In the genomic region with DNA sequence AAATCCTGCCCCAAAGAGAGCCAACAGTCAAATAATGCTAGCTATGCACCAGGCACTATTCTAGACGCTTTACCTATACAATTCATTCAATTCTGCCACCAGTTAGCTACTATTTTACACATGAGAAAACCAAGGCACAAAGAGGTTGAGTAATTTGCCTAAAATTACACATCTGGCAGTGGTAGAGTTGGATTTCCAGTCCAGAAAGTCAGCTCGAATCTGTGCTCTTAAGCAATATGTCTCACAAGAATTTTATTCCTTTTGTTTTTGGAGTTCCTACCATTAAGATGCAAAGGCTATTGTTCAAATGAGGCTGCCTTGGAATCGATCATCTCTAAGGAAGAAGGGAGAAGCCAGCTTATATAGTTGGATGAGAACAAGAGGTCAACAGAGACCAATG, we compare ENCODE assay signal across 18 cellular contexts.
"Had no signal": no experiment of that assay in that cellular context is flagged by ENCODE, and none has a peak within 500 bp of the region (broad histone marks: within the 10 kb centered on the region; RNA-seq: fewer than 3 reads in every experiment).

No MANE protein-coding gene starts in this region.

- H3K4me3 Mint-ChIP-seq: endodermal cell; natural killer cell treated with Interleukin-12 subunit alpha and Interleukin-12 subunit beta and Interleukin-15 and Interleukin-18, amount 100 ng/mL, for 72 hours; stimulated activated naive B cell treated with anti-CD40 and anti-IgM and Interleukin-4, amounts not matched to agents 10 μg/mL and 1 μg/mL and 100 μg/mL, for 72 hours had no signal

- H3K9me3 ChIP-seq: ascending aorta, breast epithelium, gastrocnemius medialis, thoracic aorta, upper lobe of left lung had no signal

- H3K27me3 ChIP-seq: ascending aorta, breast epithelium, gastrocnemius medialis, upper lobe of left lung had no signal

- H3K4me1 ChIP-seq: ascending aorta, breast epithelium, gastrocnemius medialis, parathyroid adenoma had no signal

- DNase-seq: activated gamma-delta T cell treated with Interleukin-2 at 50 U/mL for 16 hours; activated T-cell treated with anti-CD3 and anti-CD28 coated beads, Interleukin-2, amount 50 U/mL, for 1 hour; cortex of kidney; endodermal cell; gastrocnemius medialis; hypothalamus; small intestine; stimulated activated CD4-positive, alpha-beta T cell treated with anti-CD3 and anti-CD28 coated beads, Interleukin-15, amount 100 ng/mL, for 24 hours; stimulated activated naive B cell treated with anti-CD40 and anti-IgM and Interleukin-4, amounts not matched to agents 10 μg/mL and 1 μg/mL and 100 μg/mL, for 72 hours; T-helper 9 cell; upper lobe of left lung had no signal

- ATAC-seq: activated naive CD4-positive, alpha-beta T cell treated with anti-CD3 and anti-CD28 coated beads, Interleukin-2, amount 50 U/mL, for 72 hours; gastrocnemius medialis; natural killer cell treated with Interleukin-12 subunit alpha and Interleukin-12 subunit beta and Interleukin-15 and Interleukin-18, amount 100 ng/mL, for 72 hours; sciatic nerve; stimulated activated naive B cell treated with anti-CD40 and anti-IgM and Interleukin-4, amounts not matched to agents 10 μg/mL and 1 μg/mL and 100 μg/mL, for 72 hours had no signal

- H3K27ac Mint-ChIP-seq: activated naive CD4-positive, alpha-beta T cell treated with anti-CD3 and anti-CD28 coated beads, Interleukin-2, amount 50 U/mL, for 72 hours; endodermal cell; natural killer cell treated with Interleukin-12 subunit alpha and Interleukin-12 subunit beta and Interleukin-15 and Interleukin-18, amount 100 ng/mL, for 72 hours; stimulated activated naive B cell treated with anti-CD40 and anti-IgM and Interleukin-4, amounts not matched to agents 10 μg/mL and 1 μg/mL and 100 μg/mL, for 72 hours had no signal

- H3K9ac ChIP-seq: parathyroid adenoma had no signal

- H3K36me3 Mint-ChIP-seq: activated naive CD4-positive, alpha-beta T cell treated with anti-CD3 and anti-CD28 coated beads, Interleukin-2, amount 50 U/mL, for 72 hours; natural killer cell treated with Interleukin-12 subunit alpha and Interleukin-12 subunit beta and Interleukin-15 and Interleukin-18, amount 100 ng/mL, for 72 hours; stimulated activated naive B cell treated with anti-CD40 and anti-IgM and Interleukin-4, amounts not matched to agents 10 μg/mL and 1 μg/mL and 100 μg/mL, for 72 hours had no signal

- H3K79me2 ChIP-seq: parathyroid adenoma had no signal

- H3K27ac ChIP-seq: ascending aorta, breast epithelium, gastrocnemius medialis, parathyroid adenoma, thoracic aorta, upper lobe of left lung had no signal

- H3K4me3 ChIP-seq: ascending aorta, breast epithelium, gastrocnemius medialis, thoracic aorta, upper lobe of left lung had no signal

- H2AFZ ChIP-seq: parathyroid adenoma had no signal

- H3K4me1 Mint-ChIP-seq: endodermal cell had no signal

- H3K36me3 ChIP-seq: ascending aorta, breast epithelium, gastrocnemius medialis, thoracic aorta, upper lobe of left lung had no signal

- H3K9me3 Mint-ChIP-seq: activated naive CD4-positive, alpha-beta T cell treated with anti-CD3 and anti-CD28 coated beads, Interleukin-2, amount 50 U/mL, for 72 hours; endodermal cell; natural killer cell treated with Interleukin-12 subunit alpha and Interleukin-12 subunit beta and Interleukin-15 and Interleukin-18, amount 100 ng/mL, for 72 hours; stimulated activated naive B cell treated with anti-CD40 and anti-IgM and Interleukin-4, amounts not matched to agents 10 μg/mL and 1 μg/mL and 100 μg/mL, for 72 hours had no signal
